ENCODE assay signal across 35 cellular contexts in genomic region chr19:8849232-8849631, GRCh38. TPM values are rescaled to one million over a fixed set of nuclear protein-coding genes. Genes with fewer than 3 reads are reported as not detected.
"Had no signal": no experiment of that assay in that cellular context is flagged by ENCODE, and none has a peak within 500 bp of the region (broad histone marks: within the 10 kb centered on the region; RNA-seq: fewer than 3 reads in every experiment).

No MANE protein-coding gene starts in this region.

- DNase-seq: colonic mucosa; cortex of kidney; effector CD8-positive, alpha-beta T cell; effector memory CD8-positive, alpha-beta T cell; endodermal cell; erythroblast; esophagus squamous epithelium; foreskin fibroblast; foreskin melanocyte; gastrocnemius medialis; glutamatergic neuron; head of caudate nucleus; heart right ventricle; hippocampal formation; left cardiac atrium; left lung; left ventricle myocardium superior; lower lobe of right lung; mesenchymal stem cell; mucosa of descending colon; naive B cell had no signal

- ATAC-seq: effector memory CD8-positive, alpha-beta T cell; esophagus mucosa; gastrocnemius medialis; heart right ventricle; left cardiac atrium; left lung; left ventricle myocardium superior; lower lobe of right lung; mucosa of descending colon had no signal

- H3K4me3 ChIP-seq: colonic mucosa, esophagus squamous epithelium, gastrocnemius medialis, heart right ventricle, left lung, lower lobe of right lung, mucosa of descending colon had no signal

- FAIRE-seq: endometrium, islet of Langerhans, keratinocyte had no signal

- H3K9me3 ChIP-seq: colonic mucosa, gastrocnemius medialis, mucosa of descending colon had no signal

- H3K36me3 ChIP-seq: colonic mucosa, esophagus squamous epithelium, gastrocnemius medialis, heart right ventricle, left lung, lower lobe of right lung had no signal

- H3K4me1 ChIP-seq: colonic mucosa, esophagus squamous epithelium, gastrocnemius medialis, heart right ventricle, left lung, lower lobe of right lung had no signal

- H3K27me3 ChIP-seq: colonic mucosa, gastrocnemius medialis had no signal

- H3K4me1 Mint-ChIP-seq: endodermal cell, mesothelial cell of epicardium, naive B cell had no signal

- H3K27ac ChIP-seq: colonic mucosa, epithelial cell of prostate, esophagus squamous epithelium, gastrocnemius medialis, heart right ventricle, left lung, lower lobe of right lung had no signal

- H3K27ac Mint-ChIP-seq: dendritic cell treated with granulocyte-macrophage colony-stimulating factor and Interleukin-4, amounts not matched to agents 40 ng/mL and 50 ng/mL, for 4 days; effector memory CD8-positive, alpha-beta T cell; endodermal cell; mesothelial cell of epicardium; naive B cell had no signal

- H3K4me3 Mint-ChIP-seq: dendritic cell treated with granulocyte-macrophage colony-stimulating factor and Interleukin-4, amounts not matched to agents 40 ng/mL and 50 ng/mL, for 4 days; effector memory CD8-positive, alpha-beta T cell; endodermal cell; mesothelial cell of epicardium; naive B cell had no signal

RNA-seq across cellular contexts. Expression of gene MBD3L1, which starts 17.1 kb away (rescaled TPM):
- total RNA-seq: colonic mucosa, dermis microvascular lymphatic vessel endothelial cell, endodermal cell, esophagus mucosa, esophagus squamous epithelium, gastrocnemius medialis, glomerular endothelial cell, heart right ventricle, kidney epithelial cell, left cardiac atrium, left lung, left ventricle myocardium superior, lower leg skin, lower lobe of right lung, lung microvascular endothelial cell, mesenteric fat pad, mesothelial cell of epicardium, mucosa of descending colon, myocyte had no signal
- polyA plus RNA-seq: heart right ventricle, keratinocyte had no signal
